ENCODE assay signal across 27 cellular contexts in genomic region chr9:22954964-22955363, GRCh38.
"Had no signal": no experiment of that assay in that cellular context is flagged by ENCODE, and none has a peak within 500 bp of the region (broad histone marks: within the 10 kb centered on the region; RNA-seq: fewer than 3 reads in every experiment).

No MANE protein-coding gene starts in this region.

- H3K4me1 ChIP-seq: Peyer's patch, SJCRH30 had no signal

- H3K4me3 Mint-ChIP-seq: activated CD4-positive, alpha-beta T cell treated with anti-CD3 and anti-CD28 coated beads for 36 hours; activated CD8-positive, alpha-beta T cell treated with anti-CD3 and anti-CD28 coated beads, Interleukin-2, amount 10 ng/mL, durations not matched to agents 7 days and 5 days; activated naive CD8-positive, alpha-beta T cell; activated T-cell treated with anti-CD3 and anti-CD28 coated beads, Interleukin-2, amount 50 U/mL, for 24 hours; activated T-helper 1 cell treated with anti-CD3 and anti-CD28 coated beads, Interleukin-12 subunit alpha, Interleukin-12 subunit beta, Interleukin-2, Interleukin-4 antibody, amounts not matched to agents 30 ng/mL and 10 ng/mL and 1 ng/mL, durations not matched to agents 14 hours and 24 hours and 36 hours; brain; central memory CD8-positive, alpha-beta T cell; T-helper 17 cell had no signal

- H3K27me3 ChIP-seq: Peyer's patch, SJCRH30 had no signal

- H3K4me3 ChIP-seq: Peyer's patch, SJCRH30 had no signal

- H3K27ac Mint-ChIP-seq: activated CD4-positive, alpha-beta T cell treated with anti-CD3 and anti-CD28 coated beads for 36 hours; activated CD8-positive, alpha-beta T cell treated with anti-CD3 and anti-CD28 coated beads, Interleukin-2, amount 10 ng/mL, durations not matched to agents 7 days and 5 days; activated naive CD8-positive, alpha-beta T cell; activated T-cell treated with anti-CD3 and anti-CD28 coated beads, Interleukin-2, amount 50 U/mL, for 24 hours; activated T-helper 1 cell treated with anti-CD3 and anti-CD28 coated beads, Interleukin-12 subunit alpha, Interleukin-12 subunit beta, Interleukin-2, Interleukin-4 antibody, amounts not matched to agents 30 ng/mL and 10 ng/mL and 1 ng/mL, durations not matched to agents 14 hours and 24 hours and 36 hours; brain; T-helper 17 cell had no signal

- H3K36me3 ChIP-seq: Peyer's patch, SJCRH30 had no signal

- H3K27me3 Mint-ChIP-seq: activated CD4-positive, alpha-beta T cell treated with anti-CD3 and anti-CD28 coated beads for 36 hours; activated naive CD8-positive, alpha-beta T cell; activated T-cell treated with anti-CD3 and anti-CD28 coated beads, Interleukin-2, amount 50 U/mL, for 24 hours; central memory CD8-positive, alpha-beta T cell; T-helper 17 cell had no signal

- FAIRE-seq: astrocyte, TTC549 had no signal

- H3K9me3 ChIP-seq: Peyer's patch, SJCRH30 had no signal

- H3K4me1 Mint-ChIP-seq: activated CD4-positive, alpha-beta T cell treated with anti-CD3 and anti-CD28 coated beads for 36 hours; brain; central memory CD8-positive, alpha-beta T cell; T-helper 17 cell had no signal

- H3K27ac ChIP-seq: Peyer's patch, RWPE1, SJCRH30 had no signal

- DNase-seq: activated CD4-positive, alpha-beta T cell treated with anti-CD3 and anti-CD28 coated beads for 36 hours; activated CD4-positive, alpha-beta T cell treated with anti-CD3 and anti-CD28 coated beads, Interleukin-2, amount 50 U/mL, for 1 hour; activated CD8-positive, alpha-beta memory T cell treated with anti-CD3 and anti-CD28 coated beads, Interleukin-2, amount 50 U/mL, for 48 hours; activated CD8-positive, alpha-beta T cell treated with anti-CD3 and anti-CD28 coated beads, Interleukin-2, amount 10 ng/mL, durations not matched to agents 7 days and 5 days; activated effector memory CD4-positive, alpha-beta T cell treated with Interleukin-2 at 50 U/mL for 16 hours; activated naive CD4-positive, alpha-beta T cell treated with Interleukin-2 at 50 U/mL for 16 hours; activated T-cell treated with anti-CD3 and anti-CD28 coated beads, Interleukin-2, amount 50 U/mL, for 24 hours; amygdala; MM.1S; NCI-H1105; NCI-H1436; NCI-H187 treated with DMSO at 0.1 percent for 48 hours; NCI-H2081 treated with DMSO at 0.1 percent for 48 hours; NCI-H446; NCI-H524; Peyer's patch; Right ventricle myocardium superior; SJCRH30; T-helper 17 cell; T-helper 9 cell had no signal

- ATAC-seq: activated CD4-positive, alpha-beta T cell treated with anti-CD3 and anti-CD28 coated beads for 36 hours; activated CD8-positive, alpha-beta T cell treated with anti-CD3 and anti-CD28 coated beads, Interleukin-2, amount 10 ng/mL, durations not matched to agents 7 days and 5 days; T-helper 17 cell had no signal

- H3K36me3 Mint-ChIP-seq: activated naive CD8-positive, alpha-beta T cell; brain had no signal
